15 cellular contexts compared by ENCODE assay signal in the genomic region with DNA sequence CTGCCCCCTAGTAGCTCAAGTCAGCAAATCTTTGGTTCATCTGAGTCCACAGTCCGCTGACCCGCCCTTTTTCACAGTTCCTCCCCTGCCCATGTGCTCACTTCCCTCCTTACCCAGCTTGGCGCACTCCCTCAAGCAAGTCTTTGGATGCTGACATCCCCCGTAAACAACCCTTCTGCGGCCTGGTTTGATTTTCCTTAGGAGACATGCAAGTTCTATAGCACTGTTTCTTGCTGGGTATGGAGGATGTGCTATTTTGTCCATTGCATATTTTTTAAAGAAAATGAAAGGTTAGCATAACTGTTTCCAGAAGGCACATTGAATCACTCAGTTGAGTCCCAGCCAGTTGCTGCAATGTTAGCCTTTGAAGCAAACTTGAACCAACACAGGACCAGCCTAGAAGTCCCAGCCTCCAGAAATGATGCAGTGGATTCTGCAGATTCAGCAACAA. TPM values are rescaled to one million over a fixed set of nuclear protein-coding genes. Genes with fewer than 3 reads are reported as not detected.
DNase-seq lines count a peak whose midpoint lies in the region; ATAC-seq and TF ChIP-seq lines count a peak whose summit lies in the region.
"Had no signal": no experiment of that assay in that cellular context is flagged by ENCODE, and none has a peak within 500 bp of the region (broad histone marks: within the 10 kb centered on the region; RNA-seq: fewer than 3 reads in every experiment).

No MANE protein-coding gene starts in this region.

- peaks cover 24 to 51% of the 10 kb centered on the region in 2 donors for H3K4me1 ChIP-seq in ascending aorta
- H3K4me1 ChIP-seq: BE2C had no signal

- no peaks in the 10 kb centered on the region for H3K27me3 ChIP-seq in ascending aorta
- H3K27me3 ChIP-seq: BE2C had no signal

- peak overlapping the region; percentile 79 to 95 for H3K27ac ChIP-seq in ascending aorta

- H3K9me3 ChIP-seq in ascending aorta: no peaks in the 10 kb centered on the region
- H3K9me3 ChIP-seq: BE2C had no signal

- intact Hi-C loops in ascending aorta (cut with DNase I): loop anchor here (2.0 to 10.0 kb wide), 5 partner anchors 37 to 1915 kb away; a partner anchor contains a TSS
- intact Hi-C loops in Right ventricle myocardium superior (cut with DNase I): no loop called here

- H3K4me3 ChIP-seq in ascending aorta: no peak overlapping the region

- peaks cover 0 to 5% of the 10 kb centered on the region in 2 donors for H3K36me3 ChIP-seq in ascending aorta
- H3K36me3 ChIP-seq: BE2C had no signal

- no peak for TF ChIP-seq CTCF in ascending aorta (IDR thresholded peaks at IDR 0.05)

- DNase-seq in AG08395 (ENCODE audit: low spot score): peak; percentile 76
- peak in 1 of 2 donors; percentile 80 for DNase-seq in ascending aorta (ENCODE audit: low spot score in 2 of 2)
- DNase-seq in Right ventricle myocardium superior: peak; percentile 64
- peak; percentile 74 for DNase-seq in pons (ENCODE audit: low spot score)
- no peak for DNase-seq in GF-D8 (lab: John Stamatoyannopoulos, UW)
- no peak for DNase-seq in HUDEP-2 (lab: John Stamatoyannopoulos, UW; ENCODE audit: unreplicated experiment in 76 of 76)
- DNase-seq: activated CD4-positive, alpha-beta T cell treated with anti-CD3 and anti-CD28 coated beads, Interleukin-2, amount 10 ng/mL, durations not matched to agents 24 days and 14 days; activated gamma-delta T cell; BE2C; natural killer cell; stimulated activated naive CD8-positive, alpha-beta T cell treated with anti-CD3 and anti-CD28 coated beads, Interleukin-15, amount 100 ng/mL, for 72 hours had no signal

- ATAC-seq in Right ventricle myocardium superior (ENCODE audit: poor library complexity) (peak; percentile 75), GM21576 (IDR thresholded peaks at IDR 0.05; ENCODE audit: unreplicated experiment) (no peak), HG02759 (IDR thresholded peaks at IDR 0.05; ENCODE audit: unreplicated experiment) (no peak)
- ATAC-seq: natural killer cell; stimulated activated naive CD8-positive, alpha-beta T cell treated with anti-CD3 and anti-CD28 coated beads, Interleukin-15, amount 100 ng/mL, for 72 hours had no signal

RNA-seq across cellular contexts. Expression of a gene that starts 38.2 kb away (rescaled TPM):
- total RNA-seq in ascending aorta (112 TPM), Right ventricle myocardium superior (40.9 TPM)
- total RNA-seq: activated CD4-positive, alpha-beta T cell treated with anti-CD3 and anti-CD28 coated beads, Interleukin-2, amount 10 ng/mL, durations not matched to agents 24 days and 14 days; HT-29; natural killer cell had no signal

RNA-seq across cellular contexts. Expression of a gene that starts 45.1 kb away (rescaled TPM):
- total RNA-seq in ascending aorta (not detected), Right ventricle myocardium superior (not detected)
- total RNA-seq: activated CD4-positive, alpha-beta T cell treated with anti-CD3 and anti-CD28 coated beads, Interleukin-2, amount 10 ng/mL, durations not matched to agents 24 days and 14 days; G401; HT-29; natural killer cell had no signal

Comparison
In these comparisons a context has a peak if more than half of its experiments do, and no peak if none do; other contexts are left out.
1. DNase-seq: peak in AG08395 (single experiment), Right ventricle myocardium superior (single experiment) and pons (single experiment); none in GF-D8 (single experiment) and HUDEP-2 (0 of 76).